In the genomic region with DNA sequence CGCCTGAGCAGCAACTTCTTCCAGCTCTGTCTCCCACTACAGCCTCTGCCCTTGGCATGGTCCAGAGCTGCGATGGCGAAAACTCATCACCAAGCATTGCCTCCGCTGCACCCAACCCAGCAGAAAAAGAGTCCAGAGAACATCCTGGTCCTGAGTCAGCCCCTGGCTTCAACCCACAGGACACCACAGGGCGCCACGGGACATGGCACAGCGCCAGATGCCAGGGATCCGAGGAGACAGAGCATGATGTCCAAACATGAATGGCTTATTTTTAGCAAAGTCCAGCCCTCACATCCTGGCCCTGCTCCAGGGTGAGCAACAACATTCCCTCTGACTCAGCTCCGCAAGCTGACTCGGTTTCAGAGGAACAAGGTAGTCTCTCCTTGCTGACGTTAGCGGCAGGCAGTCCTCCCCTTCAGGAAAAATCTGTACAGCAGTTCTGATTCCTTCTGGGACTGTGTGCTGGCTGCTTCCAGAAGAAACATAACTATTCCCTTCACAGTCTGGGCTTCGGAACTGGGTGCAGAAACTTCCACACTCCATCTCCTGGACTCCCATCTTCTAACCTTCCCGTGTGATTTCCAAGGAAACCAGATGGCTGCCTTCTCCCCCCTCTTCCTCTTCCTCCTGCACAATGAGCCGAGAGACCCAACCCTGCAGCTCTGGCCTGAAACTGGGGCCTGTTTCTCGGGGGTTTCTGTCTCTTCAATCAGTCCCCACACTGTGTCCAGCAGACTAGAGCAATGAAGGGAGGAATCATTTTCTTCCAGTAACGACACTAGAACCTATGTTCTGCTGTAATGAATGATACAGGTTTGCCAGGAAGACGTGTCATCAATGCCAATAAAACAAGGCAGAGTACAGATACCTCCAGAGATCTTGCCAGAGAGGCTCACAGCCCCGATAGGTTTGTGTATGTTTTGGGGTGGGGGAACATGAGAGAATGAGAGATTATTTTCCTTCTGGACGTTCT, we compare ENCODE assay signal across 1 cellular context.
TF ChIP-seq lines count a peak whose summit lies in the region.

No MANE protein-coding gene starts in this region.

TF ChIP-seq in HepG2, 621 proteins besides CTCF, POLR2A, EP300 and RAD21 (continued from another document and continues in another):
- TF ChIP-seq SKIL (CRISPR knock-in tag; IDR thresholded peaks at IDR 0.05; ENCODE audit: borderline replicate concordance) (no peak), ZNF460 (CRISPR knock-in tag; IDR thresholded peaks at IDR 0.05; ENCODE audit: borderline replicate concordance) (no peak), ZNF746 (CRISPR knock-in tag; IDR thresholded peaks at IDR 0.05) (peak; percentile 59; the same call in 1 of the 2 replicates), KLF9 (CRISPR knock-in tag; IDR thresholded peaks at IDR 0.05; ENCODE audit: low read depth) (no peak), ZNF282 (IDR thresholded peaks at IDR 0.05; ENCODE audit: partially characterized antibody) (no peak), ZNF678 (CRISPR knock-in tag; IDR thresholded peaks at IDR 0.05) (no peak), TRIM22 (IDR thresholded peaks at IDR 0.05) (no peak), ZNF780A (CRISPR knock-in tag; IDR thresholded peaks at IDR 0.05) (no peak), NFRKB (IDR thresholded peaks at IDR 0.05) (no peak), RARG (CRISPR knock-in tag; IDR thresholded peaks at IDR 0.05; ENCODE audit: low read depth) (no peak), SMARCE1 (IDR thresholded peaks at IDR 0.05; ENCODE audit: borderline replicate concordance) (no peak), RFX1 (IDR thresholded peaks at IDR 0.05) (no peak), SATB2 (CRISPR knock-in tag; IDR thresholded peaks at IDR 0.05) (no peak), ZNF543 (CRISPR knock-in tag; IDR thresholded peaks at IDR 0.05) (no peak), STAG1 (CRISPR knock-in tag; IDR thresholded peaks at IDR 0.05) (peak; percentile 40), SUZ12 (IDR thresholded peaks at IDR 0.05; ENCODE audit: low read depth, low read length) (no peak), TP53 (CRISPR knock-in tag; conservative IDR thresholded peaks at IDR 0.05) (no peak), MTA1 (CRISPR knock-in tag; IDR thresholded peaks at IDR 0.05; ENCODE audit: borderline replicate concordance) (peak; percentile 90), ZNF652 (CRISPR knock-in tag; IDR thresholded peaks at IDR 0.05; ENCODE audit: borderline replicate concordance, low read depth) (peak; percentile 69; the same call in 1 of the 2 replicates), PRPF4 (IDR thresholded peaks at IDR 0.05; ENCODE audit: low read depth, low read length, poor library complexity, severe bottlenecking) (no peak), ZBTB3 (CRISPR knock-in tag; IDR thresholded peaks at IDR 0.05; ENCODE audit: borderline replicate concordance, low read depth) (no peak), KDM1A (CRISPR knock-in tag; IDR thresholded peaks at IDR 0.05) (peak; percentile 56; the same call in 1 of the 2 replicates), ZNF83 (CRISPR knock-in tag; IDR thresholded peaks at IDR 0.05; ENCODE audit: borderline replicate concordance) (no peak), NCOA2 (CRISPR knock-in tag; IDR thresholded peaks at IDR 0.05) (peak; percentile 56), ZBTB7A (CRISPR knock-in tag; IDR thresholded peaks at IDR 0.05) (no peak), RBM22 (optimal IDR thresholded peaks at IDR 0.05; ENCODE audit: low read length) (no peak), ZNF367 (CRISPR knock-in tag; IDR thresholded peaks at IDR 0.05; ENCODE audit: borderline replicate concordance) (no peak), ZFYVE20 (CRISPR knock-in tag; IDR thresholded peaks at IDR 0.05; ENCODE audit: borderline replicate concordance, low read depth) (no peak), FOXP1 (IDR thresholded peaks at IDR 0.05) (no peak), FOXP1 (CRISPR knock-in tag; IDR thresholded peaks at IDR 0.05) (peak; percentile 70), RELA (CRISPR knock-in tag; IDR thresholded peaks at IDR 0.05) (no peak), ZNF772 (CRISPR knock-in tag; IDR thresholded peaks at IDR 0.05) (0 out of 2 replicates have a peak, but pooled peaks have one; percentile 56), ZNF816 (CRISPR knock-in tag; IDR thresholded peaks at IDR 0.05; ENCODE audit: borderline replicate concordance) (0 out of 2 replicates have a peak, but pooled peaks have one; percentile 50), ZNF326 (CRISPR knock-in tag; IDR thresholded peaks at IDR 0.05; ENCODE audit: borderline replicate concordance) (no peak), CEBPG (CRISPR knock-in tag; IDR thresholded peaks at IDR 0.05) (peak; percentile 63), ZNF747 (CRISPR knock-in tag; IDR thresholded peaks at IDR 0.05; ENCODE audit: borderline replicate concordance) (no peak), SKI (IDR thresholded peaks at IDR 0.05; ENCODE audit: partially characterized antibody) (peak; percentile 68), ZNF660 (CRISPR knock-in tag; IDR thresholded peaks at IDR 0.05; ENCODE audit: borderline replicate concordance, low read depth) (no peak), SIN3B (IDR thresholded peaks at IDR 0.05; ENCODE audit: low read length) (no peak), SNAI1 (CRISPR knock-in tag; IDR thresholded peaks at IDR 0.05; ENCODE audit: borderline replicate concordance) (no peak), MEIS1 (CRISPR knock-in tag; IDR thresholded peaks at IDR 0.05; ENCODE audit: borderline replicate concordance) (no peak), THAP7 (CRISPR knock-in tag; IDR thresholded peaks at IDR 0.05) (0 out of 2 replicates have a peak, but pooled peaks have one; percentile 37), ZBTB2 (CRISPR knock-in tag; IDR thresholded peaks at IDR 0.05; ENCODE audit: low read depth) (no peak), NONO (IDR thresholded peaks at IDR 0.05) (no peak), NONO (CRISPR knock-in tag; conservative IDR thresholded peaks at IDR 0.05) (no peak), SOX6 (IDR thresholded peaks at IDR 0.05) (no peak), SOX6 (CRISPR knock-in tag; IDR thresholded peaks at IDR 0.05) (peak; percentile 58), SP5 (CRISPR knock-in tag; IDR thresholded peaks at IDR 0.05; ENCODE audit: borderline replicate concordance, low read depth) (peak; percentile 47; the same call in 1 of the 2 replicates), ZNF777 (CRISPR knock-in tag; IDR thresholded peaks at IDR 0.05) (0 out of 2 replicates have a peak, but pooled peaks have one; percentile 20)
- TF ChIP-seq, protein P1, sequence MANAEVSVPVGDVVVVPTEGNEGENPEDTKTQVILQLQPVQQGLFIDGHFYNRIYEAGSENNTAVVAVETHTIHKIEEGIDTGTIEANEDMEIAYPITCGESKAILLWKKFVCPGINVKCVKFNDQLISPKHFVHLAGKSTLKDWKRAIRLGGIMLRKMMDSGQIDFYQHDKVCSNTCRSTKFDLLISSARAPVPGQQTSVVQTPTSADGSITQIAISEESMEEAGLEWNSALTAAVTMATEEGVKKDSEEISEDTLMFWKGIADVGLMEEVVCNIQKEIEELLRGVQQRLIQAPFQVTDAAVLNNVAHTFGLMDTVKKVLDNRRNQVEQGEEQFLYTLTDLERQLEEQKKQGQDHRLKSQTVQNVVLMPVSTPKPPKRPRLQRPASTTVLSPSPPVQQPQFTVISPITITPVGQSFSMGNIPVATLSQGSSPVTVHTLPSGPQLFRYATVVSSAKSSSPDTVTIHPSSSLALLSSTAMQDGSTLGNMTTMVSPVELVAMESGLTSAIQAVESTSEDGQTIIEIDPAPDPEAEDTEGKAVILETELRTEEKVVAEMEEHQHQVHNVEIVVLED (CRISPR knock-in tag; IDR thresholded peaks at IDR 0.05; ENCODE audit: borderline replicate concordance): no peak
- TF ChIP-seq, protein P2, sequence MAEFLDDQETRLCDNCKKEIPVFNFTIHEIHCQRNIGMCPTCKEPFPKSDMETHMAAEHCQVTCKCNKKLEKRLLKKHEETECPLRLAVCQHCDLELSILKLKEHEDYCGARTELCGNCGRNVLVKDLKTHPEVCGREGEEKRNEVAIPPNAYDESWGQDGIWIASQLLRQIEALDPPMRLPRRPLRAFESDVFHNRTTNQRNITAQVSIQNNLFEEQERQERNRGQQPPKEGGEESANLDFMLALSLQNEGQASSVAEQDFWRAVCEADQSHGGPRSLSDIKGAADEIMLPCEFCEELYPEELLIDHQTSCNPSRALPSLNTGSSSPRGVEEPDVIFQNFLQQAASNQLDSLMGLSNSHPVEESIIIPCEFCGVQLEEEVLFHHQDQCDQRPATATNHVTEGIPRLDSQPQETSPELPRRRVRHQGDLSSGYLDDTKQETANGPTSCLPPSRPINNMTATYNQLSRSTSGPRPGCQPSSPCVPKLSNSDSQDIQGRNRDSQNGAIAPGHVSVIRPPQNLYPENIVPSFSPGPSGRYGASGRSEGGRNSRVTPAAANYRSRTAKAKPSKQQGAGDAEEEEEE (CRISPR knock-in tag; IDR thresholded peaks at IDR 0.05; ENCODE audit: borderline replicate concordance): no peak
- TF ChIP-seq, protein P3, sequence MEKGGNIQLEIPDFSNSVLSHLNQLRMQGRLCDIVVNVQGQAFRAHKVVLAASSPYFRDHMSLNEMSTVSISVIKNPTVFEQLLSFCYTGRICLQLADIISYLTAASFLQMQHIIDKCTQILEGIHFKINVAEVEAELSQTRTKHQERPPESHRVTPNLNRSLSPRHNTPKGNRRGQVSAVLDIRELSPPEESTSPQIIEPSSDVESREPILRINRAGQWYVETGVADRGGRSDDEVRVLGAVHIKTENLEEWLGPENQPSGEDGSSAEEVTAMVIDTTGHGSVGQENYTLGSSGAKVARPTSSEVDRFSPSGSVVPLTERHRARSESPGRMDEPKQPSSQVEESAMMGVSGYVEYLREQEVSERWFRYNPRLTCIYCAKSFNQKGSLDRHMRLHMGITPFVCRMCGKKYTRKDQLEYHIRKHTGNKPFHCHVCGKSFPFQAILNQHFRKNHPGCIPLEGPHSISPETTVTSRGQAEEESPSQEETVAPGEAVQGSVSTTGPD (CRISPR knock-in tag; IDR thresholded peaks at IDR 0.05): no peak; the same call in 1 of the 2 replicates
- TF ChIP-seq, protein P4, sequence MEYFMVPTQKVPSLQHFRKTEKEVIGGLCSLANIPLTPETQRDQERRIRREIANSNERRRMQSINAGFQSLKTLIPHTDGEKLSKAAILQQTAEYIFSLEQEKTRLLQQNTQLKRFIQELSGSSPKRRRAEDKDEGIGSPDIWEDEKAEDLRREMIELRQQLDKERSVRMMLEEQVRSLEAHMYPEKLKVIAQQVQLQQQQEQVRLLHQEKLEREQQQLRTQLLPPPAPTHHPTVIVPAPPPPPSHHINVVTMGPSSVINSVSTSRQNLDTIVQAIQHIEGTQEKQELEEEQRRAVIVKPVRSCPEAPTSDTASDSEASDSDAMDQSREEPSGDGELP (IDR thresholded peaks at IDR 0.05; ENCODE audit: borderline replicate concordance, low read depth): peak; percentile 41; the same call in 1 of the 2 replicates
- TF ChIP-seq, protein P5, sequence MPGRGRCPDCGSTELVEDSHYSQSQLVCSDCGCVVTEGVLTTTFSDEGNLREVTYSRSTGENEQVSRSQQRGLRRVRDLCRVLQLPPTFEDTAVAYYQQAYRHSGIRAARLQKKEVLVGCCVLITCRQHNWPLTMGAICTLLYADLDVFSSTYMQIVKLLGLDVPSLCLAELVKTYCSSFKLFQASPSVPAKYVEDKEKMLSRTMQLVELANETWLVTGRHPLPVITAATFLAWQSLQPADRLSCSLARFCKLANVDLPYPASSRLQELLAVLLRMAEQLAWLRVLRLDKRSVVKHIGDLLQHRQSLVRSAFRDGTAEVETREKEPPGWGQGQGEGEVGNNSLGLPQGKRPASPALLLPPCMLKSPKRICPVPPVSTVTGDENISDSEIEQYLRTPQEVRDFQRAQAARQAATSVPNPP (CRISPR knock-in tag; IDR thresholded peaks at IDR 0.05): no peak
